10 cellular contexts compared by ENCODE assay signal in the genomic region with DNA sequence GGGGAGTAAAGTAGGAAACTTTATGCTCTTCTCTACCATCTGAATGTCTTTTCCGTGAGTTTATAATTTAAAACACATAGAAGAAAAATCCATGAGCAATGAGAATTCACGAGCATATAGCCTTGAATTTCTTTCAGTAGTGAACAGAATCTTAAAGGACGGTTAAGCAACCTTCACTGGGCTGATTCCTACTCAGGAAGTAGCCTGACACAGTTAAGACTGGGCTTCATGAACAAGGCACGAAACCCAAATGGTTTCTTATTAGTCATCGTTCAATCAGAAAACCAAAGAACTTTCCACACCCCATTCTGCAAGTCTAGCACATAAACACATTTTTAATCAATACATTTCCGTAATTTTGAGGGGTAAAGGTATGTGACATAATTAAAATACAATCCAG.
DNase-seq lines count a peak whose midpoint lies in the region; ATAC-seq and TF ChIP-seq lines count a peak whose summit lies in the region.
"Had no signal": no experiment of that assay in that cellular context is flagged by ENCODE, and none has a peak within 500 bp of the region (broad histone marks: within the 10 kb centered on the region; RNA-seq: fewer than 3 reads in every experiment).

No MANE protein-coding gene starts in this region.

- no peak overlapping the region for H3K4me3 ChIP-seq in smooth muscle cell

- CTCF ChIA-PET in activated CD4-positive, alpha-beta T cell treated with anti-CD3 and anti-CD28 coated beads, Interleukin-2, amount 10 ng/mL, durations not matched to agents 7 days and 5 days (lab: Charles Lee), result interaction anchor here (1.1 to 1.8 kb wide), 3 partner anchors 7 to 15 kb away, joined by 3 to 5 read pairs (median 3); no protein-coding TSS in a partner anchor

- H2BK120ac ChIP-seq in H9 (ENCODE audit: low read depth, low read length, poor library complexity, severe bottlenecking), result no peak overlapping the region

- peak overlapping the region; percentile 84 for H3K27ac Mint-ChIP-seq in activated CD4-positive, alpha-beta T cell treated with anti-CD3 and anti-CD28 coated beads, Interleukin-2, amount 10 ng/mL, durations not matched to agents 7 days and 5 days
- H3K27ac Mint-ChIP-seq in T-helper 2 cell treated with Interferon-gamma antibody and Interleukin-4, amounts not matched to agents 5 μg/mL and 100 μg/mL, for 36 hours, result peak overlapping the region; percentile 87
- no peak overlapping the region for H3K27ac Mint-ChIP-seq in H9

- H4K20me1 ChIP-seq in smooth muscle cell (ENCODE audit: low read depth) (no peaks in the 10 kb centered on the region), H9 (ENCODE audit: control insufficient read depth, insufficient read depth, insufficient read length) (no peaks in the 10 kb centered on the region)

- no peak overlapping the region for H2BK20ac ChIP-seq in H9 (ENCODE audit: low read depth, low read length, poor library complexity, severe bottlenecking)

- no peaks in the 10 kb centered on the region for H3K36me3 ChIP-seq in smooth muscle cell (ENCODE audit: low read depth)

- H3K18ac ChIP-seq in H9 (ENCODE audit: insufficient read length, low read depth, low read length), result no peak overlapping the region

- peaks cover 51% of the 10 kb centered on the region for H3K36me3 Mint-ChIP-seq in activated CD4-positive, alpha-beta T cell treated with anti-CD3 and anti-CD28 coated beads, Interleukin-2, amount 10 ng/mL, durations not matched to agents 7 days and 5 days (ENCODE audit: low read depth)
- H3K36me3 Mint-ChIP-seq in T-helper 2 cell treated with Interferon-gamma antibody and Interleukin-4, amounts not matched to agents 5 μg/mL and 100 μg/mL, for 36 hours (ENCODE audit: low read depth), result peaks cover 46% of the 10 kb centered on the region
- peaks cover 0 to 1% (median 0%) of the 10 kb centered on the region in 3 experiments; a peak in 3 of 7 replicates for H3K36me3 Mint-ChIP-seq in H9 (ENCODE audit: insufficient read depth in 1 of 3, low read depth in 3 of 3)

- H3K27me3 ChIP-seq in smooth muscle cell (ENCODE audit: low read depth), result no peaks in the 10 kb centered on the region
- no peaks in the 10 kb centered on the region for H3K27me3 ChIP-seq in H9 (ENCODE audit: insufficient read depth, low read length)

- no peak overlapping the region for H3K56ac ChIP-seq in H9 (ENCODE audit: insufficient read length, low read depth, low read length)

- no peak overlapping the region for H4K91ac ChIP-seq in H9 (ENCODE audit: insufficient read length, low read depth, low read length)

- H4K8ac ChIP-seq in H9 (replicated peaks; ENCODE audit: insufficient read length, low read depth, low read length), result no peak overlapping the region

- H3K79me2 ChIP-seq in smooth muscle cell (ENCODE audit: low read depth) (no peaks in the 10 kb centered on the region), H9 (ENCODE audit: insufficient read depth, low read length) (no peaks in the 10 kb centered on the region)

- H2BK5ac ChIP-seq in H9 (ENCODE audit: insufficient read length, low read length), result no peak overlapping the region

- H3K9me3 ChIP-seq in smooth muscle cell (replicated peaks; ENCODE audit: low read depth) (no peaks in the 10 kb centered on the region), H9 (ENCODE audit: control insufficient read depth, low read depth, low read length) (peaks cover 27% of the 10 kb centered on the region)

- H3F3A ChIP-seq in smooth muscle cell (ENCODE audit: low read depth), result no peaks in the 10 kb centered on the region

- peak overlapping the region; percentile 8 for H3K4me3 Mint-ChIP-seq in activated CD4-positive, alpha-beta T cell treated with anti-CD3 and anti-CD28 coated beads, Interleukin-2, amount 10 ng/mL, durations not matched to agents 7 days and 5 days
- H3K4me3 Mint-ChIP-seq in T-helper 2 cell treated with Interferon-gamma antibody and Interleukin-4, amounts not matched to agents 5 μg/mL and 100 μg/mL, for 36 hours, result peak overlapping the region; percentile 67
- no peak overlapping the region for H3K4me3 Mint-ChIP-seq in H9

- POLR2A ChIA-PET in activated CD4-positive, alpha-beta T cell treated with anti-CD3 and anti-CD28 coated beads, Interleukin-2, amount 10 ng/mL, durations not matched to agents 7 days and 5 days (lab: Charles Lee), result no interaction called here

- H3K9ac ChIP-seq in smooth muscle cell (ENCODE audit: low read depth) (no peak overlapping the region), H9 (ENCODE audit: extremely low read depth, insufficient read length, low read length) (no peak overlapping the region)

- H3K23ac ChIP-seq in H9 (ENCODE audit: insufficient read length, low read depth, low read length), result no peak overlapping the region

- H3K27ac ChIP-seq in smooth muscle cell (ENCODE audit: low read depth), result peak overlapping the region; percentile 65
- H3K27ac ChIP-seq in H9 (ENCODE audit: insufficient read length, low read depth, low read length), result no peak overlapping the region

- no peak overlapping the region for H2AK5ac ChIP-seq in H9 (ENCODE audit: insufficient read length, low read length)

- WGBS in smooth muscle cell (ENCODE audit: low lambda C conversion rate), result 46% methylated on average over 6 of the region's 6 CpGs
- no CpG with 5 or more reads among the region's 6 CpGs for WGBS in H9 (ENCODE audit: extremely low coverage, insufficient read length, low lambda C conversion rate)

- H4K5ac ChIP-seq in H9 (ENCODE audit: insufficient read length, low read depth, low read length), result no peak overlapping the region

- TF ChIP-seq CTCF in smooth muscle cell (IDR thresholded peaks at IDR 0.05; ENCODE audit: borderline replicate concordance, insufficient read depth, poor library complexity, severe bottlenecking) (no peak), H9 (conservative IDR thresholded peaks at IDR 0.05) (no peak)

- peaks cover 55% of the 10 kb centered on the region for H3K4me1 Mint-ChIP-seq in activated CD4-positive, alpha-beta T cell treated with anti-CD3 and anti-CD28 coated beads, Interleukin-2, amount 10 ng/mL, durations not matched to agents 7 days and 5 days
- H3K4me1 Mint-ChIP-seq in T-helper 2 cell treated with Interferon-gamma antibody and Interleukin-4, amounts not matched to agents 5 μg/mL and 100 μg/mL, for 36 hours (ENCODE audit: low read depth), result peaks cover 49% of the 10 kb centered on the region
- H3K4me1 Mint-ChIP-seq in H9, result peaks cover 10% of the 10 kb centered on the region in 2 experiments; a peak in 3 of 4 replicates

- H2BK12ac ChIP-seq in H9 (ENCODE audit: insufficient read length, low read depth, low read length), result no peak overlapping the region

- H2BK15ac ChIP-seq in H9 (ENCODE audit: low read depth, low read length), result no peak overlapping the region

- ATAC-seq in HG02938 (IDR thresholded peaks at IDR 0.05; ENCODE audit: unreplicated experiment), result peak; percentile 56
- ATAC-seq: HCT116 had no signal

- H3K4ac ChIP-seq in H9 (ENCODE audit: low read depth, low read length), result no peak overlapping the region

- no peak overlapping the region for H3T11ph ChIP-seq in H9 (ENCODE audit: low read length)

- no peaks in the 10 kb centered on the region for H3K27me3 Mint-ChIP-seq in activated CD4-positive, alpha-beta T cell treated with anti-CD3 and anti-CD28 coated beads, Interleukin-2, amount 10 ng/mL, durations not matched to agents 7 days and 5 days
- no peaks in the 10 kb centered on the region for H3K27me3 Mint-ChIP-seq in T-helper 2 cell treated with Interferon-gamma antibody and Interleukin-4, amounts not matched to agents 5 μg/mL and 100 μg/mL, for 36 hours (ENCODE audit: low read depth)
- no peaks in the 10 kb centered on the region for H3K27me3 Mint-ChIP-seq in H9 (ENCODE audit: low read depth)

- H3K9me3 Mint-ChIP-seq in activated CD4-positive, alpha-beta T cell treated with anti-CD3 and anti-CD28 coated beads, Interleukin-2, amount 10 ng/mL, durations not matched to agents 7 days and 5 days, result peaks cover 4% of the 10 kb centered on the region
- no peaks in the 10 kb centered on the region for H3K9me3 Mint-ChIP-seq in T-helper 2 cell treated with Interferon-gamma antibody and Interleukin-4, amounts not matched to agents 5 μg/mL and 100 μg/mL, for 36 hours
- H3K9me3 Mint-ChIP-seq in H9, result peaks cover 48 to 59% of the 10 kb centered on the region in 2 experiments

- H3K4me2 ChIP-seq in smooth muscle cell (peak overlapping the region; percentile 26), H9 (ENCODE audit: insufficient read depth, insufficient read length, low read length) (no peak overlapping the region)

- no peak overlapping the region for H3K14ac ChIP-seq in H9 (ENCODE audit: insufficient read depth, low read length)

- H3K23me2 ChIP-seq in H9 (ENCODE audit: insufficient read length, low read depth, low read length, poor library complexity, severe bottlenecking), result no peaks in the 10 kb centered on the region

- no peaks in the 10 kb centered on the region for H3K79me1 ChIP-seq in H9 (ENCODE audit: insufficient read depth, low read depth, low read length, poor library complexity, severe bottlenecking)

- H3K4me1 ChIP-seq in smooth muscle cell (ENCODE audit: low read depth), result no peaks in the 10 kb centered on the region
- peaks cover 2% of the 10 kb centered on the region; the same call in 1 of the 2 replicates for H3K4me1 ChIP-seq in H9 (ENCODE audit: insufficient read depth, low read length)

- no peak for DNase-seq in activated CD4-positive, alpha-beta T cell treated with anti-CD3 and anti-CD28 coated beads, Interleukin-2, amount 10 ng/mL, durations not matched to agents 7 days and 5 days
- DNase-seq in activated CD4-positive, alpha-beta T cell treated with anti-CD3 and anti-CD28 coated beads, Interleukin-2, amount 50 U/mL, for 4 hours, result no peak
- no peak for DNase-seq in T-helper 2 cell treated with Interferon-gamma antibody and Interleukin-4, amounts not matched to agents 5 μg/mL and 100 μg/mL, for 36 hours (ENCODE audit: low spot score)
- no peak for DNase-seq in smooth muscle cell (lab: John Stamatoyannopoulos, UW; ENCODE audit: unreplicated experiment)
- DNase-seq in NCI-H526 (lab: John Stamatoyannopoulos, UW), result no peak
- no peak for DNase-seq in H9
- no peak for DNase-seq in NCI-H2029 treated with DMSO at 0.1 percent for 48 hours (lab: John Stamatoyannopoulos, UW)
- DNase-seq: NCI-H510A treated with DMSO at 0.1 percent for 48 hours had no signal

- H2AFZ ChIP-seq in smooth muscle cell (ENCODE audit: low read depth) (no peak overlapping the region), H9 (ENCODE audit: low read length) (no peak overlapping the region)

Comparison
In these comparisons a context has a peak if more than half of its experiments do, and no peak if none do; other contexts are left out.
1. H3K27ac Mint-ChIP-seq: peak in activated CD4-positive, alpha-beta T cell treated with anti-CD3 and anti-CD28 coated beads, Interleukin-2, amount 10 ng/mL, durations not matched to agents 7 days and 5 days (single experiment) and T-helper 2 cell treated with Interferon-gamma antibody and Interleukin-4, amounts not matched to agents 5 μg/mL and 100 μg/mL, for 36 hours (single experiment); none in H9 (0 of 3).
2. H3K4me3 Mint-ChIP-seq: peak in activated CD4-positive, alpha-beta T cell treated with anti-CD3 and anti-CD28 coated beads, Interleukin-2, amount 10 ng/mL, durations not matched to agents 7 days and 5 days (single experiment) and T-helper 2 cell treated with Interferon-gamma antibody and Interleukin-4, amounts not matched to agents 5 μg/mL and 100 μg/mL, for 36 hours (single experiment); none in H9 (0 of 2).